11 cellular contexts compared by ENCODE assay signal in genomic region chr17:36696805-36697204, GRCh38.
"Had no signal": no experiment of that assay in that cellular context is flagged by ENCODE, and none has a peak within 500 bp of the region (broad histone marks: within the 10 kb centered on the region; RNA-seq: fewer than 3 reads in every experiment).

No MANE protein-coding gene starts in this region.

- H3K4me3 Mint-ChIP-seq: GM23338, H9, HFFc6 had no signal

- H3K36me3 ChIP-seq: HAP-1 had no signal

- FAIRE-seq: H1, H54 had no signal

- H3K4me1 ChIP-seq: HAP-1 had no signal

- H3K9me3 ChIP-seq: HAP-1 had no signal

- H2AFZ ChIP-seq: GM23248, GM23338 had no signal

- H3K9ac ChIP-seq: GM23248 had no signal

- H3K27ac Mint-ChIP-seq: GM23338, H9, HFFc6 had no signal

- H3K9me3 Mint-ChIP-seq: GM23338, H9, HFFc6 had no signal

- H3K4me2 ChIP-seq: GM23338 had no signal

- ATAC-seq: GM23338, HCT116 had no signal

- DNase-seq: GM23248, GOT3, H7, H9, HCEC 1CT, HFFc6 had no signal

- H3K4me3 ChIP-seq: GM23248, GM23338, HAP-1 had no signal

- H3K27ac ChIP-seq: GM23248 had no signal
